In genomic region chr17:7707858-7708750, GRCh38 we compare ENCODE assay signal across 26 cellular contexts. TPM values are rescaled to one million over a fixed set of nuclear protein-coding genes. Genes with fewer than 3 reads are reported as not detected.
"Had no signal": no experiment of that assay in that cellular context is flagged by ENCODE, and none has a peak within 500 bp of the region (broad histone marks: within the 10 kb centered on the region; RNA-seq: fewer than 3 reads in every experiment).

No MANE protein-coding gene starts in this region.

- H3K9me3 Mint-ChIP-seq: naive thymus-derived CD8-positive, alpha-beta T cell had no signal

- H2AFZ ChIP-seq: hepatocyte, parathyroid adenoma had no signal

- H3K9ac ChIP-seq: parathyroid adenoma had no signal

- H3K36me3 ChIP-seq: heart left ventricle, prostate gland, right atrium auricular region, thyroid gland had no signal

- H3K4me3 Mint-ChIP-seq: dendritic cell treated with granulocyte-macrophage colony-stimulating factor and Interleukin-4, amounts not matched to agents 40 ng/mL and 50 ng/mL, for 4 days had no signal

- H3K27ac ChIP-seq: esophagus muscularis mucosa, foreskin keratinocyte, gastroesophageal sphincter, heart left ventricle, hepatocyte, parathyroid adenoma, prostate gland, right atrium auricular region, stomach, thyroid gland had no signal

- DNase-seq: cerebellar nuclear complex; effector memory CD4-positive, alpha-beta T cell; foreskin keratinocyte; kidney; mammary epithelial cell; naive thymus-derived CD8-positive, alpha-beta T cell; stimulated activated CD4-positive, alpha-beta T cell treated with anti-CD3 and anti-CD28 coated beads, Interleukin-12 subunit alpha, Interleukin-12 subunit beta, amount 100 ng/mL, for 4 hours; stimulated activated CD4-positive, alpha-beta T cell treated with anti-CD3 and anti-CD28 coated beads, Interleukin-1b, Interleukin-23, amount 100 ng/mL, for 48 hours; stimulated activated CD4-positive, alpha-beta T cell treated with anti-CD3 and anti-CD28 coated beads, Interleukin-4, amount 100 ng/mL, for 1 hour; stimulated activated CD8-positive, alpha-beta memory T cell treated with anti-CD3 and anti-CD28 coated beads, Interleukin-4, amount 100 ng/mL, for 48 hours; stimulated activated naive CD4-positive, alpha-beta T cell treated with Interleukin-2 at 50 U/mL for 16 hours; stomach; thyroid gland; trophoblast cell had no signal

- H3K4me3 ChIP-seq: esophagus muscularis mucosa, gastroesophageal sphincter, heart left ventricle, hepatocyte, prostate gland, right atrium auricular region, smooth muscle cell, stomach, thyroid gland had no signal

- H3K9me3 ChIP-seq: esophagus muscularis mucosa, gastroesophageal sphincter, heart left ventricle, prostate gland, right atrium auricular region, stomach, thyroid gland had no signal

- H3K4me2 ChIP-seq: hepatocyte, smooth muscle cell had no signal

- H3K79me2 ChIP-seq: parathyroid adenoma had no signal

- H3K27ac Mint-ChIP-seq: dendritic cell treated with granulocyte-macrophage colony-stimulating factor and Interleukin-4, amounts not matched to agents 40 ng/mL and 50 ng/mL, for 4 days had no signal

RNA-seq across cellular contexts. Expression of gene EFNB3, which starts 3.1 kb away (rescaled TPM):
- total RNA-seq: naive thymus-derived CD8-positive, alpha-beta T cell had no signal
- polyA plus RNA-seq: naive thymus-derived CD8-positive, alpha-beta T cell had no signal

RNA-seq across cellular contexts. Expression of gene DNAH2, which starts 9.4 kb away (rescaled TPM):
- total RNA-seq: epithelial cell of proximal tubule; naive thymus-derived CD8-positive, alpha-beta T cell; smooth muscle cell had no signal
- polyA plus RNA-seq: naive thymus-derived CD8-positive, alpha-beta T cell; smooth muscle cell had no signal

RNA-seq across cellular contexts. Expression of gene ATP1B2, which starts 57.4 kb away (rescaled TPM):
- total RNA-seq: endothelial cell of umbilical vein, epithelial cell of proximal tubule, foreskin keratinocyte, mammary epithelial cell, myocyte had no signal
- polyA plus RNA-seq: foreskin keratinocyte, mammary epithelial cell had no signal
